In genomic region chr1:100265562-100265930, GRCh38 we compare ENCODE assay signal across 1 cellular context.
TF ChIP-seq lines count a peak whose summit lies in the region.

No MANE protein-coding gene starts in this region.

TF ChIP-seq in K562, 482 proteins besides CTCF, POLR2A, EP300 and RAD21 (continues in another document):
- TF ChIP-seq ZNF592 (IDR thresholded peaks at IDR 0.05) (peak; percentile 87), MLLT1 (IDR thresholded peaks at IDR 0.05) (peak in 1 of 2 experiments; percentile 45; a peak in 1 of 4 replicates), FOXJ2 (tag; IDR thresholded peaks at IDR 0.05) (peak; percentile 67; the same call in 1 of the 2 replicates), NR2C2 (CRISPR knock-in tag; IDR thresholded peaks at IDR 0.05) (no peak), NR2C2 (tag; IDR thresholded peaks at IDR 0.05) (no peak), ZNF184 (CRISPR knock-in tag; IDR thresholded peaks at IDR 0.05) (no peak), PCBP2 (IDR thresholded peaks at IDR 0.05; ENCODE audit: low read depth, low read length, poor library complexity, severe bottlenecking) (no peak), ZNF174 (CRISPR knock-in tag; IDR thresholded peaks at IDR 0.05) (no peak), KAT8 (IDR thresholded peaks at IDR 0.05; ENCODE audit: low read depth) (no peak), HEY1 (CRISPR knock-in tag; IDR thresholded peaks at IDR 0.05; ENCODE audit: borderline replicate concordance) (no peak), DEAF1 (CRISPR knock-in tag; IDR thresholded peaks at IDR 0.05) (no peak), HINFP (tag; conservative IDR thresholded peaks at IDR 0.05; ENCODE audit: low read depth) (no peak), ZBTB9 (CRISPR knock-in tag; IDR thresholded peaks at IDR 0.05) (peak; percentile 34; the same call in 1 of the 2 replicates), SFPQ (IDR thresholded peaks at IDR 0.05; ENCODE audit: low read depth, low read length) (no peak), FOSL1 (tag; conservative IDR thresholded peaks at IDR 0.05) (peak; percentile 31; the same call in 1 of the 2 replicates), E2F1 (CRISPR knock-in tag; IDR thresholded peaks at IDR 0.05) (no peak), MTA1 (IDR thresholded peaks at IDR 0.05; ENCODE audit: borderline replicate concordance) (0 out of 2 replicates have a peak, but pooled peaks have one; percentile 32), NFE2 (IDR thresholded peaks at IDR 0.05; ENCODE audit: low read depth) (peak; percentile 63), XRCC4 (IDR thresholded peaks at IDR 0.05; ENCODE audit: extremely low read depth, insufficient read depth, insufficient read length) (no peak), NUFIP1 (IDR thresholded peaks at IDR 0.05; ENCODE audit: partially characterized antibody) (peak; percentile 56), ZNF609 (CRISPR knock-in tag; IDR thresholded peaks at IDR 0.05; ENCODE audit: borderline replicate concordance) (no peak), TEAD1 (CRISPR knock-in tag; IDR thresholded peaks at IDR 0.05) (peak in 1 of 2 experiments; percentile 54; a peak in 1 of 4 replicates), CBX2 (IDR thresholded peaks at IDR 0.05; ENCODE audit: insufficient read depth, low read length, poor library complexity, severe bottlenecking) (no peak), DPF2 (IDR thresholded peaks at IDR 0.05) (peak; percentile 66), ZNF507 (tag; conservative IDR thresholded peaks at IDR 0.05) (no peak), ZNF431 (CRISPR knock-in tag; IDR thresholded peaks at IDR 0.05) (no peak), ZNF316 (IDR thresholded peaks at IDR 0.05) (no peak), PREB (CRISPR knock-in tag; IDR thresholded peaks at IDR 0.05) (0 out of 2 replicates have a peak, but pooled peaks have one; percentile 57), TEAD4 (IDR thresholded peaks at IDR 0.05; ENCODE audit: low read length) (0 out of 2 replicates have a peak, but pooled peaks have one; percentile 15), TEAD4 (CRISPR knock-in tag; IDR thresholded peaks at IDR 0.05; ENCODE audit: borderline replicate concordance) (no peak)
